In the genomic region with DNA sequence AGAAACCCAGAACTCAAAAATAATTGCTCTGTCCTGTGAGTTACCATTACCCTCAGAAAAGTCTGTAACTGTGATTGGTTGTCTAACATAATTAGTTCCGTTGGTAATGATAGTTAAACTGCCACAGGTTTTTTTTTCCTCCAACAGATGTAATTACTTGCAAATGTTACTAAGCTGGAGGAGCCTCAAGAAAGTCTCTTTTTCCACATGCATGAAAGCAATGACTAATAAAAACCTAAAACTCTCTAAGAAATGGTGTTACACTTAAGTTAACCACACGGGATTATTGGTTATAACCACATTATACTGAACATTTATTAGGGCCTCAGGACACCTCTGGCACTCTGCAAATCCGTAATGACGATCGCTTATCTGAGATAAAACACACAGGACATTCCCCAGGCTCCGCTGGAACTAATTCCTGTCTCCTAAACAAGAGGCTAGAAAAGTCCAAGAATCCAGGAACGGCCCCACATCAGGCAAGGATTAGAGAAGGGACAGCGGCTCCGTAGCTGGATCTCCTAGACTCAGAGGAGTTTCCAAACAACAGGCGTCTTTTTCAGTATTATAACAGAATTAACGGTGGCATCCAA, we compare ENCODE assay signal across 9 cellular contexts. TPM values are rescaled to one million over a fixed set of nuclear protein-coding genes. Genes with fewer than 3 reads are reported as not detected.
DNase-seq lines count a peak whose midpoint lies in the region; ATAC-seq and TF ChIP-seq lines count a peak whose summit lies in the region.
"Had no signal": no experiment of that assay in that cellular context is flagged by ENCODE, and none has a peak within 500 bp of the region (broad histone marks: within the 10 kb centered on the region; RNA-seq: fewer than 3 reads in every experiment).

No MANE protein-coding gene starts in this region.

- no peaks in the 10 kb centered on the region for H3K27me3 ChIP-seq in CD8-positive, alpha-beta memory T cell (ENCODE audit: insufficient read depth, low read length, poor library complexity, severe bottlenecking)
- no peaks in the 10 kb centered on the region for H3K27me3 ChIP-seq in fibroblast of lung (ENCODE audit: control insufficient read depth, insufficient read depth, low read length)

- peak overlapping the region; percentile 93 to 96 (median 95) for H3K4me3 Mint-ChIP-seq in CD8-positive, alpha-beta memory T cell
- peak overlapping the region; percentile 95 for H3K4me3 Mint-ChIP-seq in HFFc6
- H3K4me3 Mint-ChIP-seq in natural killer cell treated with Interleukin-12 subunit alpha and Interleukin-12 subunit beta and Interleukin-15 and Interleukin-18, amount 100 ng/mL, for 72 hours = peak overlapping the region; percentile 89

- no peak for DNase-seq in CD8-positive, alpha-beta memory T cell
- peak; percentile 29 for DNase-seq in HFFc6
- DNase-seq in fibroblast of lung (ENCODE audit: low read depth in 2 of 2) = peak in 1 of 2 donors; percentile 46
- no peak for DNase-seq in natural killer cell treated with Interleukin-12 subunit alpha and Interleukin-12 subunit beta and Interleukin-15 and Interleukin-18, amount 100 ng/mL, for 72 hours (ENCODE audit: low spot score)
- no peak for DNase-seq in SIG-M5 (lab: John Stamatoyannopoulos, UW)
- DNase-seq in NCI-H1930 (lab: John Stamatoyannopoulos, UW) = no peak
- no peak for DNase-seq in retina

- peak overlapping the region; percentile 98 for H2AFZ ChIP-seq in fibroblast of lung (ENCODE audit: low read length)

- peak overlapping the region in 7 of 8 donors; percentile 17 to 88 (median 74) for H3K27ac Mint-ChIP-seq in CD8-positive, alpha-beta memory T cell
- peak overlapping the region; percentile 93 for H3K27ac Mint-ChIP-seq in HFFc6
- peak overlapping the region; percentile 51 to 85 for H3K27ac Mint-ChIP-seq in natural killer cell treated with Interleukin-12 subunit alpha and Interleukin-12 subunit beta and Interleukin-15 and Interleukin-18, amount 100 ng/mL, for 72 hours

- ATAC-seq in natural killer cell treated with Interleukin-12 subunit alpha and Interleukin-12 subunit beta and Interleukin-15 and Interleukin-18, amount 100 ng/mL, for 72 hours = no peak

- H3K27me3 Mint-ChIP-seq in CD8-positive, alpha-beta memory T cell = peaks cover 2 to 9% of the 10 kb centered on the region in 2 donors
- peaks cover 1% of the 10 kb centered on the region for H3K27me3 Mint-ChIP-seq in HFFc6 (ENCODE audit: insufficient read depth)
- H3K27me3 Mint-ChIP-seq in natural killer cell treated with Interleukin-12 subunit alpha and Interleukin-12 subunit beta and Interleukin-15 and Interleukin-18, amount 100 ng/mL, for 72 hours = peaks cover 8 to 12% of the 10 kb centered on the region in 2 donors

- POLR2A ChIA-PET in CD8-positive, alpha-beta memory T cell (lab: Charles Lee) = interaction anchor here (1.2 to 1.3 kb wide), 2 partner anchors 138 to 369 kb away, joined by 3 to 4 read pairs; a partner anchor contains a TSS

- TF ChIP-seq CTCF in HFFc6 (IDR thresholded peaks at IDR 0.05) = 0 out of 2 replicates have a peak, but pooled peaks have one; percentile 19
- TF ChIP-seq CTCF in VCaP (conservative IDR thresholded peaks at IDR 0.05) = no peak
- no peak for TF ChIP-seq CTCF in fibroblast of lung (conservative IDR thresholded peaks at IDR 0.05 in 1 of 2, IDR thresholded peaks at IDR 0.05 in 1 of 2; ENCODE audit: low read depth in 1 of 2, low read length in 2 of 2)

- peaks cover 7% of the 10 kb centered on the region for H3K4me1 ChIP-seq in CD8-positive, alpha-beta memory T cell (ENCODE audit: insufficient read depth, low read length)
- H3K4me1 ChIP-seq in fibroblast of lung (ENCODE audit: control insufficient read depth, extremely low read depth, insufficient read depth, low read length) = peaks cover 4% of the 10 kb centered on the region

- CTCF ChIA-PET in CD8-positive, alpha-beta memory T cell (lab: Charles Lee) = interaction anchor here (0.6 to 1.8 kb wide), 2 partner anchors 58 to 209 kb away, joined by 3 to 5 read pairs; no protein-coding TSS in a partner anchor

- H3K9me3 ChIP-seq in CD8-positive, alpha-beta memory T cell (ENCODE audit: low read length) = peaks cover 6% of the 10 kb centered on the region
- no peaks in the 10 kb centered on the region for H3K9me3 ChIP-seq in fibroblast of lung (ENCODE audit: control insufficient read depth, insufficient read depth, low read depth, low read length)

- peak overlapping the region; percentile 43 for H3K27ac ChIP-seq in CD8-positive, alpha-beta memory T cell (ENCODE audit: low read depth, low read length)
- H3K27ac ChIP-seq in VCaP (peak overlapping the region; percentile 85), fibroblast of lung (ENCODE audit: insufficient read depth, low read length) (peak overlapping the region; percentile 61)

- no peaks in the 10 kb centered on the region for H4K20me1 ChIP-seq in fibroblast of lung (ENCODE audit: control insufficient read depth, extremely low read depth, insufficient read depth, low read length)

- no peaks in the 10 kb centered on the region for H3K79me2 ChIP-seq in fibroblast of lung (ENCODE audit: control insufficient read depth, insufficient read depth, low read length)

- peaks cover 21 to 49% (median 26%) of the 10 kb centered on the region in 3 donors for H3K4me1 Mint-ChIP-seq in CD8-positive, alpha-beta memory T cell
- peaks cover 24% of the 10 kb centered on the region for H3K4me1 Mint-ChIP-seq in HFFc6 (ENCODE audit: low read depth)
- H3K4me1 Mint-ChIP-seq in natural killer cell treated with Interleukin-12 subunit alpha and Interleukin-12 subunit beta and Interleukin-15 and Interleukin-18, amount 100 ng/mL, for 72 hours (ENCODE audit: low read depth in 2 of 2) = peaks cover 8 to 9% of the 10 kb centered on the region in 2 donors

- H3K36me3 Mint-ChIP-seq in CD8-positive, alpha-beta memory T cell = peaks cover 14 to 54% (median 39%) of the 10 kb centered on the region in 3 donors
- H3K36me3 Mint-ChIP-seq in HFFc6 (ENCODE audit: low read depth) = no peaks in the 10 kb centered on the region; the same call in 1 of the 2 replicates
- peaks cover 22% of the 10 kb centered on the region for H3K36me3 Mint-ChIP-seq in natural killer cell treated with Interleukin-12 subunit alpha and Interleukin-12 subunit beta and Interleukin-15 and Interleukin-18, amount 100 ng/mL, for 72 hours

- peaks cover 8 to 23% (median 11%) of the 10 kb centered on the region in 5 donors for H3K9me3 Mint-ChIP-seq in CD8-positive, alpha-beta memory T cell
- H3K9me3 Mint-ChIP-seq in HFFc6 = 0 out of 2 replicates have a peak, but pooled peaks cover 4% of the 10 kb centered on the region
- H3K9me3 Mint-ChIP-seq in natural killer cell treated with Interleukin-12 subunit alpha and Interleukin-12 subunit beta and Interleukin-15 and Interleukin-18, amount 100 ng/mL, for 72 hours = no peaks in the 10 kb centered on the region

- H3K36me3 ChIP-seq in CD8-positive, alpha-beta memory T cell (ENCODE audit: insufficient read depth, low read length) = peaks cover 13% of the 10 kb centered on the region
- no peaks in the 10 kb centered on the region for H3K36me3 ChIP-seq in fibroblast of lung (ENCODE audit: control insufficient read depth, insufficient read depth, low read length)

- peak overlapping the region; percentile 83 for H3K4me2 ChIP-seq in fibroblast of lung (ENCODE audit: extremely low read depth, insufficient read depth, low read length)

- H3K4me3 ChIP-seq in CD8-positive, alpha-beta memory T cell (ENCODE audit: low read length) = peak overlapping the region; percentile 70
- H3K4me3 ChIP-seq in fibroblast of lung (replicated peaks in 1 of 4; ENCODE audit: control extremely low read depth in 1 of 4, insufficient read depth in 1 of 4, low read depth in 3 of 4, low read length in 4 of 4) = peak overlapping the region; percentile 48 to 97 (median 74)

- peak overlapping the region; percentile 68 for H3K9ac ChIP-seq in fibroblast of lung (ENCODE audit: insufficient read depth, low read length)

RNA-seq across cellular contexts. Expression of a gene that starts 0.8 kb away (rescaled TPM):
- total RNA-seq in CD8-positive, alpha-beta memory T cell = 1 to 10 TPM; 4.7 to 5.1 TPM
- polyA plus RNA-seq in CD8-positive, alpha-beta memory T cell = 3.8 TPM
- 1 to 10 TPM; 1.6 to 2.1 (median 1.9) TPM for total RNA-seq in HFFc6 (2021; fragmentation: NEBNext Ultra II Directional; extraction: Animal tissue kit (Norgen Biotek cat#: 25700))
- total RNA-seq in fibroblast of lung = 2.8 and 5.8 TPM in 2 replicates
- polyA plus RNA-seq in fibroblast of lung = 1.7 and 2.9 TPM in 2 replicates
- 1.4 and 2.4 TPM in 2 replicates for polyA plus RNA-seq in fibroblast of lung (2012)
- 0.22 and 1.3 TPM in 2 replicates for polyA minus RNA-seq in fibroblast of lung (ENCODE audit: low replicate concordance)
- 1 to 10 TPM; 8.3 to 9.0 TPM for total RNA-seq in natural killer cell treated with Interleukin-12 subunit alpha and Interleukin-12 subunit beta and Interleukin-15 and Interleukin-18, amount 100 ng/mL, for 72 hours

RNA-seq across cellular contexts. Expression of a gene that starts 44.4 kb away (rescaled TPM):
- total RNA-seq in CD8-positive, alpha-beta memory T cell = under 1 TPM; 0.09 to 0.22 TPM
- 0.44 TPM for polyA plus RNA-seq in CD8-positive, alpha-beta memory T cell
- total RNA-seq in HFFc6 (2021; fragmentation: NEBNext Ultra II Directional; extraction: Animal tissue kit (Norgen Biotek cat#: 25700)) = 1 to 10 TPM in 1 of 6 experiments, under 1 TPM in 5; 0.36 to 1.2 (median 0.68) TPM
- 3.6 and 5.9 TPM in 2 replicates for total RNA-seq in fibroblast of lung
- 0.96 and 1.3 TPM in 2 replicates for polyA plus RNA-seq in fibroblast of lung
- polyA plus RNA-seq in fibroblast of lung (2012) = 0.91 and 1.1 TPM in 2 replicates
- polyA minus RNA-seq in fibroblast of lung (ENCODE audit: low replicate concordance) = 0.67 and 0.74 TPM in 2 replicates
- not detected for total RNA-seq in natural killer cell treated with Interleukin-12 subunit alpha and Interleukin-12 subunit beta and Interleukin-15 and Interleukin-18, amount 100 ng/mL, for 72 hours

RNA-seq across cellular contexts. Expression of a gene that starts 52.4 kb away (rescaled TPM):
- under 1 TPM in 1 of 2 experiments, not detected in 1; 0.49 TPM for total RNA-seq in CD8-positive, alpha-beta memory T cell
- not detected for polyA plus RNA-seq in CD8-positive, alpha-beta memory T cell
- total RNA-seq in HFFc6 (2021; fragmentation: NEBNext Ultra II Directional; extraction: Animal tissue kit (Norgen Biotek cat#: 25700)) = 1 to 10 TPM; 2.4 to 4.5 (median 3.1) TPM
- total RNA-seq in fibroblast of lung = 9.1 and 10.0 TPM in 2 replicates
- polyA plus RNA-seq in fibroblast of lung = 2.9 and 4.9 TPM in 2 replicates
- 2.0 and 3.1 TPM in 2 replicates for polyA plus RNA-seq in fibroblast of lung (2012)
- 0.37 TPM in 1 of 2 replicates, not detected in the other for polyA minus RNA-seq in fibroblast of lung (ENCODE audit: low replicate concordance)
- not detected for total RNA-seq in natural killer cell treated with Interleukin-12 subunit alpha and Interleukin-12 subunit beta and Interleukin-15 and Interleukin-18, amount 100 ng/mL, for 72 hours
- total RNA-seq: T-helper 1 cell treated with Interleukin-12 subunit alpha and Interleukin-12 subunit beta and Interleukin-4 antibody, amounts not matched to agents 30 ng/mL and 1 ng/mL, for 36 hours had no signal
